33 cellular contexts compared by ENCODE assay signal in the genomic region with DNA sequence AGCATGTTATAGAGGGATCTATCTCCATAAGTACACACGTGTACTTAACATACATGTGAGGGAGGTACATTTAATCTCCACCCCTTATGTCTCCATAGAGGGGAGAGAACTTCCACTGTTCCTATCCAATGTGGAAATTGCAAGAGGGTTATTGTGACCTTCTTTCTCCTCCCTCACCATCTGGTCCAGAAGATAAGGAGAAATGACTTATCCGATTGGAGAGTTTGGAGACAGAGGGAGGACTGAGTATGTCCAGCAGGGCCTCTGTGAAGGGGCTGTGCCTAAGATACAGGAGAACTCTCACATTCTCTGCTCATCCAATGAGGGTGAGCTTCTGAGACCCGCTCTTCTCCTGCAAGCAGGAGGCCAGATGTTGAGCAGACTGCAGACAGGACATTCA.
"Had no signal": no experiment of that assay in that cellular context is flagged by ENCODE, and none has a peak within 500 bp of the region (broad histone marks: within the 10 kb centered on the region; RNA-seq: fewer than 3 reads in every experiment).

No MANE protein-coding gene starts in this region.

- DNase-seq: activated B cell treated with CpG ODN at 0.5 μM for 24 hours; activated CD4-positive, alpha-beta memory T cell treated with anti-CD3 and anti-CD28 coated beads for 36 hours; activated CD4-positive, alpha-beta T cell treated with anti-CD3 and anti-CD28 coated beads for 4 hours; activated CD4-positive, alpha-beta T cell treated with anti-CD3 and anti-CD28 coated beads, Interleukin-2, amount 10 ng/mL, durations not matched to agents 24 days and 14 days; activated CD4-positive, alpha-beta T cell treated with anti-CD3 and anti-CD28 coated beads, Interleukin-2, amount 50 U/mL, for 1 hour; activated CD4-positive, alpha-beta T cell treated with anti-CD3 and anti-CD28 coated beads, Interleukin-2, amount 50 U/mL, for 4 hours; activated CD4-positive, CD25-positive, alpha-beta regulatory T cell treated with anti-CD3 and anti-CD28 coated beads, Interleukin-2, amount 50 U/mL, for 72 hours; activated CD8-positive, alpha-beta memory T cell treated with anti-CD3 and anti-CD28 coated beads for 24 hours; activated CD8-positive, alpha-beta memory T cell treated with anti-CD3 and anti-CD28 coated beads, Interleukin-2, amount 10 ng/mL, durations not matched to agents 7 days and 5 days; activated CD8-positive, alpha-beta memory T cell treated with anti-CD3 and anti-CD28 coated beads, Interleukin-2, amount 50 U/mL, for 48 hours; activated CD8-positive, alpha-beta T cell treated with anti-CD3 and anti-CD28 coated beads for 36 hours; activated effector memory CD4-positive, alpha-beta T cell treated with Interleukin-2 at 50 U/mL for 16 hours; activated gamma-delta T cell; activated naive CD4-positive, alpha-beta T cell treated with anti-CD3 and anti-CD28 coated beads, Interleukin-2, amount 10 ng/mL, durations not matched to agents 7 days and 5 days; activated naive CD4-positive, alpha-beta T cell treated with Interleukin-2 at 50 U/mL for 16 hours; activated naive CD8-positive, alpha-beta T cell treated with anti-CD3 and anti-CD28 coated beads, Interleukin-2, amount 10 ng/mL, durations not matched to agents 7 days and 5 days; activated naive CD8-positive, alpha-beta T cell treated with anti-CD3 and anti-CD28 coated beads, Interleukin-2, amount 50 U/mL, for 24 hours; activated T-cell treated with anti-CD3 and anti-CD28 coated beads, Interleukin-2, amount 50 U/mL, for 24 hours; activated T-cell treated with anti-CD3 and anti-CD28 coated beads, Interleukin-2, amount 50 U/mL, for 48 hours; amygdala; anterior cingulate cortex; caudate nucleus; cerebellar nuclear complex; T-helper 1 cell; T-helper 2 cell; T-helper 9 cell had no signal

- H3K27me3 Mint-ChIP-seq: activated B cell treated with CpG ODN at 0.5 μM for 24 hours; activated CD8-positive, alpha-beta memory T cell treated with anti-CD3 and anti-CD28 coated beads, Interleukin-2, amount 10 ng/mL, durations not matched to agents 7 days and 5 days; activated naive CD4-positive, alpha-beta T cell treated with anti-CD3 and anti-CD28 coated beads, Interleukin-2, amount 10 ng/mL, durations not matched to agents 7 days and 5 days; activated naive CD4-positive, alpha-beta T cell treated with anti-CD3 and anti-CD28 coated beads, Interleukin-2, amount 50 U/mL, for 24 hours; activated naive CD8-positive, alpha-beta T cell treated with anti-CD3 and anti-CD28 coated beads, Interleukin-2, amount 10 ng/mL, durations not matched to agents 7 days and 5 days had no signal

- H3K4me1 Mint-ChIP-seq: activated B cell treated with CpG ODN at 0.5 μM for 24 hours; activated CD4-positive, alpha-beta T cell treated with anti-CD3 and anti-CD28 coated beads, Interleukin-2, amount 10 ng/mL, durations not matched to agents 24 days and 14 days; activated CD8-positive, alpha-beta memory T cell treated with anti-CD3 and anti-CD28 coated beads, Interleukin-2, amount 10 ng/mL, durations not matched to agents 7 days and 5 days; activated naive CD4-positive, alpha-beta T cell treated with anti-CD3 and anti-CD28 coated beads, Interleukin-2, amount 10 ng/mL, durations not matched to agents 7 days and 5 days; activated naive CD4-positive, alpha-beta T cell treated with anti-CD3 and anti-CD28 coated beads, Interleukin-2, amount 50 U/mL, for 24 hours; activated naive CD8-positive, alpha-beta T cell treated with anti-CD3 and anti-CD28 coated beads, Interleukin-2, amount 10 ng/mL, durations not matched to agents 7 days and 5 days; activated naive CD8-positive, alpha-beta T cell treated with anti-CD3 and anti-CD28 coated beads, Interleukin-2, amount 50 U/mL, for 24 hours; central memory CD8-positive, alpha-beta T cell had no signal

- H3K9me3 Mint-ChIP-seq: activated B cell treated with CpG ODN at 0.5 μM for 24 hours; activated CD4-positive, alpha-beta memory T cell treated with anti-CD3 and anti-CD28 coated beads for 36 hours; activated CD4-positive, alpha-beta T cell treated with anti-CD3 and anti-CD28 coated beads, Interleukin-2, amount 10 ng/mL, durations not matched to agents 24 days and 14 days; activated CD8-positive, alpha-beta T cell treated with anti-CD3 and anti-CD28 coated beads for 36 hours; activated naive CD4-positive, alpha-beta T cell treated with anti-CD3 and anti-CD28 coated beads, Interleukin-2, amount 10 ng/mL, durations not matched to agents 7 days and 5 days; activated naive CD4-positive, alpha-beta T cell treated with anti-CD3 and anti-CD28 coated beads, Interleukin-2, amount 50 U/mL, for 24 hours; activated naive CD8-positive, alpha-beta T cell treated with anti-CD3 and anti-CD28 coated beads, Interleukin-2, amount 10 ng/mL, durations not matched to agents 7 days and 5 days; activated naive CD8-positive, alpha-beta T cell treated with anti-CD3 and anti-CD28 coated beads, Interleukin-2, amount 50 U/mL, for 24 hours; activated T-cell treated with anti-CD3 and anti-CD28 coated beads, Interleukin-2, amount 50 U/mL, for 24 hours; activated T-helper 2 cell treated with anti-CD3 and anti-CD28 coated beads, Interferon-gamma antibody, Interleukin-2, Interleukin-4, amounts not matched to agents 10 μg/mL and 5 μg/mL and 100 μg/mL, durations not matched to agents 14 hours and 24 hours and 36 hours; central memory CD8-positive, alpha-beta T cell; T-helper 1 cell treated with Interleukin-12 subunit alpha and Interleukin-12 subunit beta and Interleukin-4 antibody, amounts not matched to agents 30 μg/mL and 1 μg/mL, for 36 hours; T-helper 2 cell treated with Interferon-gamma antibody and Interleukin-4, amounts not matched to agents 5 μg/mL and 100 μg/mL, for 36 hours had no signal

- H3K4me3 Mint-ChIP-seq: activated B cell treated with CpG ODN at 0.5 μM for 24 hours; activated CD4-positive, alpha-beta memory T cell treated with anti-CD3 and anti-CD28 coated beads for 36 hours; activated CD4-positive, alpha-beta T cell treated with anti-CD3 and anti-CD28 coated beads, Interleukin-2, amount 10 ng/mL, durations not matched to agents 24 days and 14 days; activated CD8-positive, alpha-beta memory T cell treated with anti-CD3 and anti-CD28 coated beads, Interleukin-2, amount 10 ng/mL, durations not matched to agents 7 days and 5 days; activated CD8-positive, alpha-beta T cell treated with anti-CD3 and anti-CD28 coated beads for 36 hours; activated naive CD4-positive, alpha-beta T cell treated with anti-CD3 and anti-CD28 coated beads, Interleukin-2, amount 10 ng/mL, durations not matched to agents 7 days and 5 days; activated naive CD4-positive, alpha-beta T cell treated with anti-CD3 and anti-CD28 coated beads, Interleukin-2, amount 50 U/mL, for 24 hours; activated naive CD8-positive, alpha-beta T cell; activated naive CD8-positive, alpha-beta T cell treated with anti-CD3 and anti-CD28 coated beads, Interleukin-2, amount 10 ng/mL, durations not matched to agents 7 days and 5 days; activated naive CD8-positive, alpha-beta T cell treated with anti-CD3 and anti-CD28 coated beads, Interleukin-2, amount 50 U/mL, for 24 hours; activated T-cell treated with anti-CD3 and anti-CD28 coated beads, Interleukin-2, amount 50 U/mL, for 24 hours; brain; central memory CD8-positive, alpha-beta T cell; T-helper 1 cell treated with Interleukin-12 subunit alpha and Interleukin-12 subunit beta and Interleukin-4 antibody, amounts not matched to agents 30 μg/mL and 1 μg/mL, for 36 hours; T-helper 2 cell treated with Interferon-gamma antibody and Interleukin-4, amounts not matched to agents 5 μg/mL and 100 μg/mL, for 36 hours had no signal

- ATAC-seq: activated CD8-positive, alpha-beta memory T cell treated with anti-CD3 and anti-CD28 coated beads, Interleukin-2, amount 10 ng/mL, durations not matched to agents 7 days and 5 days; activated CD8-positive, alpha-beta T cell treated with anti-CD3 and anti-CD28 coated beads for 36 hours; activated naive CD8-positive, alpha-beta T cell treated with anti-CD3 and anti-CD28 coated beads, Interleukin-2, amount 50 U/mL, for 24 hours had no signal

- H3K36me3 Mint-ChIP-seq: activated CD4-positive, alpha-beta memory T cell treated with anti-CD3 and anti-CD28 coated beads for 36 hours; activated CD8-positive, alpha-beta memory T cell treated with anti-CD3 and anti-CD28 coated beads, Interleukin-2, amount 10 ng/mL, durations not matched to agents 7 days and 5 days; activated naive CD4-positive, alpha-beta T cell treated with anti-CD3 and anti-CD28 coated beads, Interleukin-2, amount 10 ng/mL, durations not matched to agents 7 days and 5 days; activated naive CD4-positive, alpha-beta T cell treated with anti-CD3 and anti-CD28 coated beads, Interleukin-2, amount 50 U/mL, for 24 hours; activated naive CD8-positive, alpha-beta T cell treated with anti-CD3 and anti-CD28 coated beads, Interleukin-2, amount 10 ng/mL, durations not matched to agents 7 days and 5 days; brain had no signal

- H3K27ac Mint-ChIP-seq: activated B cell treated with CpG ODN at 0.5 μM for 24 hours; activated CD4-positive, alpha-beta memory T cell treated with anti-CD3 and anti-CD28 coated beads for 36 hours; activated CD4-positive, alpha-beta T cell treated with anti-CD3 and anti-CD28 coated beads, Interleukin-2, amount 10 ng/mL, durations not matched to agents 24 days and 14 days; activated CD8-positive, alpha-beta memory T cell treated with anti-CD3 and anti-CD28 coated beads, Interleukin-2, amount 10 ng/mL, durations not matched to agents 7 days and 5 days; activated CD8-positive, alpha-beta T cell treated with anti-CD3 and anti-CD28 coated beads for 36 hours; activated naive CD4-positive, alpha-beta T cell treated with anti-CD3 and anti-CD28 coated beads, Interleukin-2, amount 10 ng/mL, durations not matched to agents 7 days and 5 days; activated naive CD4-positive, alpha-beta T cell treated with anti-CD3 and anti-CD28 coated beads, Interleukin-2, amount 50 U/mL, for 24 hours; activated naive CD8-positive, alpha-beta T cell; activated naive CD8-positive, alpha-beta T cell treated with anti-CD3 and anti-CD28 coated beads, Interleukin-2, amount 10 ng/mL, durations not matched to agents 7 days and 5 days; activated naive CD8-positive, alpha-beta T cell treated with anti-CD3 and anti-CD28 coated beads, Interleukin-2, amount 50 U/mL, for 24 hours; activated T-cell treated with anti-CD3 and anti-CD28 coated beads, Interleukin-2, amount 50 U/mL, for 24 hours; activated T-helper 2 cell treated with anti-CD3 and anti-CD28 coated beads, Interferon-gamma antibody, Interleukin-2, Interleukin-4, amounts not matched to agents 10 μg/mL and 5 μg/mL and 100 μg/mL, durations not matched to agents 14 hours and 24 hours and 36 hours; brain; T-helper 1 cell treated with Interleukin-12 subunit alpha and Interleukin-12 subunit beta and Interleukin-4 antibody, amounts not matched to agents 30 μg/mL and 1 μg/mL, for 36 hours; T-helper 2 cell treated with Interferon-gamma antibody and Interleukin-4, amounts not matched to agents 5 μg/mL and 100 μg/mL, for 36 hours had no signal
